ENCODE assay signal across 8 cellular contexts in genomic region chr6:89368107-89368506, GRCh38. TPM values are rescaled to one million over a fixed set of nuclear protein-coding genes. Genes with fewer than 3 reads are reported as not detected.
DNase-seq lines count a peak whose midpoint lies in the region; ATAC-seq and TF ChIP-seq lines count a peak whose summit lies in the region.

No MANE protein-coding gene starts in this region.

- DNase-seq in NCI-H1417 (lab: John Stamatoyannopoulos, UW) (peak; percentile 35 to 73 (median 69)), NCI-H1417 treated with DMSO at 0.1 percent for 48 hours (lab: John Stamatoyannopoulos, UW) (no peak), NB4 (ENCODE audit: low read depth) (peak; percentile 72), dermis blood vessel endothelial cell (peak; percentile 83), lung microvascular endothelial cell (ENCODE audit: low read depth in 2 of 2) (peak; percentile 70 to 72)
- peak; percentile 28 for DNase-seq in activated CD4-positive, CD25-positive, alpha-beta regulatory T cell treated with anti-CD3 and anti-CD28 coated beads, Interleukin-2, amount 50 U/mL, for 16 hours (ENCODE audit: low read depth, low spot score)
- peak; percentile 39 for DNase-seq in stimulated activated CD8-positive, alpha-beta memory T cell treated with anti-CD3 and anti-CD28 coated beads, Interleukin-7, amount 100 ng/mL, for 24 hours (ENCODE audit: low read depth)

- ATAC-seq in HG03045 (IDR thresholded peaks at IDR 0.05; ENCODE audit: unreplicated experiment), result no peak

- no peak for TF ChIP-seq POLR2A in NB4 (IDR thresholded peaks at IDR 0.05; ENCODE audit: extremely low read depth, insufficient read length)

- TF ChIP-seq CTCF in NB4 (IDR thresholded peaks at IDR 0.05; ENCODE audit: low read depth, low read length), result peak; percentile 90

- H3K4me3 ChIP-seq in NB4 (ENCODE audit: low read depth, low read length), result no peak overlapping the region

RNA-seq across cellular contexts. Expression of gene UBE2J1, which starts 15.6 kb away (rescaled TPM):
- 48.2 and 65.5 TPM in 2 replicates for total RNA-seq in dermis blood vessel endothelial cell
- total RNA-seq in lung microvascular endothelial cell, result 45.2 and 55.8 TPM in 2 replicates

RNA-seq across cellular contexts. Expression of gene RRAGD, which starts 44.0 kb away (rescaled TPM):
- 0.51 and 1.2 TPM in 2 replicates for total RNA-seq in dermis blood vessel endothelial cell
- 0.22 and 0.60 TPM in 2 replicates for total RNA-seq in lung microvascular endothelial cell

RNA-seq across cellular contexts. Expression of gene GABRR2, which starts 53.0 kb away (rescaled TPM):
- total RNA-seq in dermis blood vessel endothelial cell (0.14 and 0.51 TPM in 2 replicates), lung microvascular endothelial cell (0.22 and 0.40 TPM in 2 replicates)
